ENCODE assay signal across 17 cellular contexts in genomic region chr5:151162794-151163193, GRCh38.
"Had no signal": no experiment of that assay in that cellular context is flagged by ENCODE, and none has a peak within 500 bp of the region (broad histone marks: within the 10 kb centered on the region; RNA-seq: fewer than 3 reads in every experiment).

No MANE protein-coding gene starts in this region.

- H3K27me3 ChIP-seq: dorsolateral prefrontal cortex, spleen, tibial nerve had no signal

- H3K4me3 Mint-ChIP-seq: activated B cell treated with CpG ODN at 0.5 μM for 24 hours; activated CD4-positive, alpha-beta memory T cell treated with anti-CD3 and anti-CD28 coated beads for 36 hours; activated CD8-positive, alpha-beta memory T cell treated with anti-CD3 and anti-CD28 coated beads, Interleukin-2, amount 10 ng/mL, durations not matched to agents 7 days and 5 days; activated naive CD8-positive, alpha-beta T cell; neural progenitor cell; T-helper 2 cell treated with Interferon-gamma antibody and Interleukin-4, amounts not matched to agents 5 μg/mL and 100 μg/mL, for 36 hours had no signal

- H3K9me3 ChIP-seq: left ventricle myocardium inferior, SK-N-SH, spleen, tibial nerve had no signal

- ATAC-seq: activated CD8-positive, alpha-beta memory T cell treated with anti-CD3 and anti-CD28 coated beads, Interleukin-2, amount 10 ng/mL, durations not matched to agents 7 days and 5 days had no signal

- H3K27me3 Mint-ChIP-seq: activated B cell treated with CpG ODN at 0.5 μM for 24 hours; activated CD4-positive, alpha-beta memory T cell treated with anti-CD3 and anti-CD28 coated beads for 36 hours; activated CD8-positive, alpha-beta memory T cell treated with anti-CD3 and anti-CD28 coated beads, Interleukin-2, amount 10 ng/mL, durations not matched to agents 7 days and 5 days; activated naive CD8-positive, alpha-beta T cell had no signal

- H3K4me3 ChIP-seq: dorsolateral prefrontal cortex, left ventricle myocardium inferior, neural progenitor cell, spleen, tibial nerve had no signal

- H3K9me3 Mint-ChIP-seq: activated B cell treated with CpG ODN at 0.5 μM for 24 hours; activated CD4-positive, alpha-beta memory T cell treated with anti-CD3 and anti-CD28 coated beads for 36 hours; neural progenitor cell; T-helper 2 cell treated with Interferon-gamma antibody and Interleukin-4, amounts not matched to agents 5 μg/mL and 100 μg/mL, for 36 hours had no signal

- H3K9ac ChIP-seq: neural progenitor cell, SK-N-SH had no signal

- H3K27ac ChIP-seq: dorsolateral prefrontal cortex, left ventricle myocardium inferior, neural progenitor cell, spleen had no signal

- H2AFZ ChIP-seq: neural progenitor cell had no signal

- H3K4me2 ChIP-seq: neural progenitor cell, SK-N-SH had no signal

- H3K27ac Mint-ChIP-seq: activated B cell treated with CpG ODN at 0.5 μM for 24 hours; activated CD4-positive, alpha-beta memory T cell treated with anti-CD3 and anti-CD28 coated beads for 36 hours; activated CD8-positive, alpha-beta memory T cell treated with anti-CD3 and anti-CD28 coated beads, Interleukin-2, amount 10 ng/mL, durations not matched to agents 7 days and 5 days; neural progenitor cell; T-helper 2 cell treated with Interferon-gamma antibody and Interleukin-4, amounts not matched to agents 5 μg/mL and 100 μg/mL, for 36 hours had no signal

- H3K36me3 ChIP-seq: left ventricle myocardium inferior, neural progenitor cell, spleen, tibial nerve had no signal

- DNase-seq: activated B cell treated with CpG ODN at 0.5 μM for 24 hours; activated CD4-positive, alpha-beta memory T cell treated with anti-CD3 and anti-CD28 coated beads for 36 hours; activated CD4-positive, alpha-beta T cell treated with anti-CD3 and anti-CD28 coated beads for 4 hours; activated CD8-positive, alpha-beta memory T cell treated with anti-CD3 and anti-CD28 coated beads, Interleukin-2, amount 10 ng/mL, durations not matched to agents 7 days and 5 days; amniotic stem cell; dorsolateral prefrontal cortex; head of caudate nucleus; left ventricle myocardium inferior; mammary epithelial cell; SK-N-SH; spleen; stimulated activated naive CD4-positive, alpha-beta T cell treated with Interleukin-2 at 50 U/mL for 16 hours; substantia nigra had no signal

- H3K36me3 Mint-ChIP-seq: activated CD4-positive, alpha-beta memory T cell treated with anti-CD3 and anti-CD28 coated beads for 36 hours; activated CD8-positive, alpha-beta memory T cell treated with anti-CD3 and anti-CD28 coated beads, Interleukin-2, amount 10 ng/mL, durations not matched to agents 7 days and 5 days; activated naive CD8-positive, alpha-beta T cell; neural progenitor cell had no signal
